ENCODE assay signal across 13 cellular contexts in the genomic region with DNA sequence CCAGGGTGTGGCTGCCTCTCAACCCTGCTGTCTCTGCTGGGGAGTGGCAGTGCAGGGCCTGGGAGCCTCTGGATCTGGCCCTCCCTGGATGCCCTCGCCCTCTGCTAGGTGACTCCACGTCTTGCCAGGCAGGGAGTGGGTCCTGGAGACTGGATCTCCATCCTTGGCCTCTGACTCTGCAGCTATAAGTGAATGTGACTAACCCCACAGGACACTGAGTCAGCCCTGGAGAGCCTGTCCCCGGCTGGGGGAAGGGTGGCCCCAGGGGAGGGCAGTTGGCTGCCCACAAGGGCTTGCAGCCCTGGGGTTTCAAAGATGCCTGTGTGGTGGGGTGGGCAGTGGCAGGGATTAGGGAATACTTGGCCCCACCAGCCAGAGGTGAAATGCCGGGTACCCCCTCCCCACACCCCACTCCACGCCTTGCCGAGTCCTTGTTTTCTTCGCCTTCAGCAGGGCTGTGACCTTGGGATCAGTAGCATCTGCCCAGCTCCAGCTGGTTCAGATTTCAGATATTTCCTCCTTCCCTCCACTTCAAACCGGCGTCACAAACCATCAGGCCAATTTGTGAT. TPM values are rescaled to one million over a fixed set of nuclear protein-coding genes. Genes with fewer than 3 reads are reported as not detected.
DNase-seq lines count a peak whose midpoint lies in the region; ATAC-seq and TF ChIP-seq lines count a peak whose summit lies in the region.
"Had no signal": no experiment of that assay in that cellular context is flagged by ENCODE, and none has a peak within 500 bp of the region (broad histone marks: within the 10 kb centered on the region; RNA-seq: fewer than 3 reads in every experiment).

No MANE protein-coding gene starts in this region.

- H3K9me3 Mint-ChIP-seq in type B pancreatic cell (no peaks in the 10 kb centered on the region), natural killer cell (no peaks in the 10 kb centered on the region)

- ATAC-seq in natural killer cell = no peak
- no peak for ATAC-seq in GM21447 (IDR thresholded peaks at IDR 0.05; ENCODE audit: unreplicated experiment)
- no peak for ATAC-seq in HG03045 (IDR thresholded peaks at IDR 0.05; ENCODE audit: unreplicated experiment)

- H3K27me3 Mint-ChIP-seq in type B pancreatic cell (peaks cover 15% of the 10 kb centered on the region), natural killer cell (ENCODE audit: low read depth in 2 of 2) (no peaks in the 10 kb centered on the region)

- H3K27ac Mint-ChIP-seq in type B pancreatic cell = peak overlapping the region; percentile 41
- H3K27ac Mint-ChIP-seq in natural killer cell = no peak overlapping the region
- H3K27ac Mint-ChIP-seq: B cell had no signal

- DNase-seq in NK-92 treated with Interleukin-12 subunit alpha and Interleukin-12 subunit beta, amount 100 ng/mL, for 24 hours (lab: John Stamatoyannopoulos, UW) = peak; percentile 48
- DNase-seq in NK-92 (lab: John Stamatoyannopoulos, UW; ENCODE audit: unreplicated experiment) (no peak), RKO (ENCODE audit: low spot score) (peak; percentile 63), foreskin fibroblast (peak; percentile 73 to 84), type B pancreatic cell (ENCODE audit: extremely low spot score, unreplicated experiment) (no peak), natural killer cell (no peak)
- DNase-seq: NCI-H1092, OCI-M1 had no signal

- no peak overlapping the region for H3K4me3 ChIP-seq in foreskin fibroblast (ENCODE audit: low read depth in 1 of 2, low read length in 2 of 2)
- H3K4me3 ChIP-seq: skin epidermis had no signal

- H3K36me3 Mint-ChIP-seq in type B pancreatic cell = no peaks in the 10 kb centered on the region
- no peaks in the 10 kb centered on the region for H3K36me3 Mint-ChIP-seq in natural killer cell

- H3K4me3 Mint-ChIP-seq in type B pancreatic cell = no peak overlapping the region
- no peak overlapping the region for H3K4me3 Mint-ChIP-seq in natural killer cell
- H3K4me3 Mint-ChIP-seq: B cell had no signal

- intact Hi-C loops in natural killer cell (cut with micrococcal nuclease) = no loop called here

- TF ChIP-seq CTCF in foreskin fibroblast (IDR thresholded peaks at IDR 0.05; ENCODE audit: low read depth, low read length) (no peak), type B pancreatic cell (conservative IDR thresholded peaks at IDR 0.05) (no peak), natural killer cell (IDR thresholded peaks at IDR 0.05) (no peak)

- H3K4me1 Mint-ChIP-seq in type B pancreatic cell (ENCODE audit: unreplicated experiment) = peaks cover 30% of the 10 kb centered on the region
- H3K4me1 Mint-ChIP-seq in natural killer cell = no peaks in the 10 kb centered on the region

RNA-seq across cellular contexts. Expression of gene MYBPH, which starts 1.9 kb away (rescaled TPM):
- total RNA-seq in type B pancreatic cell (ENCODE audit: low replicate concordance) (1.6 TPM in 1 of 2 replicates, not detected in the other), natural killer cell (not detected)
- total RNA-seq: B cell, lower leg skin had no signal

RNA-seq across cellular contexts. Expression of gene CHI3L1, which starts 8.9 kb away (rescaled TPM):
- 0.21 TPM in 1 of 2 replicates, not detected in the other for total RNA-seq in type B pancreatic cell (ENCODE audit: low replicate concordance)
- 1 to 10 TPM in 1 of 3 donors, not detected in 2; 1.0 TPM for total RNA-seq in natural killer cell

RNA-seq across cellular contexts. Expression of gene ADORA1, which starts 50.0 kb away (rescaled TPM):
- total RNA-seq in type B pancreatic cell (ENCODE audit: low replicate concordance) (0.40 and 2.7 TPM in 2 replicates), natural killer cell (not detected)
- total RNA-seq: B cell had no signal

RNA-seq across cellular contexts. Expression of gene CHIT1, which starts 51.9 kb away (rescaled TPM):
- not detected in 2 replicates for total RNA-seq in type B pancreatic cell (ENCODE audit: low replicate concordance)
- total RNA-seq in natural killer cell = 1 to 10 TPM in 1 of 3 donors, under 1 TPM in 1, not detected in 1; 0.07 to 2.2 TPM

Comparison
In these comparisons a context has a peak if more than half of its experiments do, and no peak if none do; other contexts are left out.
1. DNase-seq: peak in NK-92 treated with Interleukin-12 subunit alpha and Interleukin-12 subunit beta, amount 100 ng/mL, for 24 hours (single experiment), RKO (single experiment) and foreskin fibroblast (2 of 2); none in NK-92 (single experiment), type B pancreatic cell (single experiment) and natural killer cell (single experiment).